Comparison of ENCODE assay signal across 1 cellular context in genomic region chr20:33664085-33664761, GRCh38.
A peak's percentile ranks its signal among the peaks of the same experiment; 100 is the strongest.
TF ChIP-seq lines count a peak whose summit lies in the region.

No MANE protein-coding gene starts in this region.

TF ChIP-seq in HEK293, 187 proteins besides CTCF, POLR2A, EP300 and RAD21 (continued from another document):
- no peak for TF ChIP-seq PRDM2 (tag by site-specific recombination; IDR thresholded peaks at IDR 0.05; ENCODE audit: borderline replicate concordance)
- no peak for TF ChIP-seq ZNF391 (tag by site-specific recombination; IDR thresholded peaks at IDR 0.05; ENCODE audit: borderline replicate concordance, low read depth)
- TF ChIP-seq ZFHX2 (tag by site-specific recombination; conservative IDR thresholded peaks at IDR 0.05) = peak; percentile 53
- peak; percentile 44; the same call in 1 of the 2 replicates for TF ChIP-seq ZNF341 (tag by site-specific recombination; IDR thresholded peaks at IDR 0.05; ENCODE audit: low read depth)
- no peak for TF ChIP-seq GLI4 (tag by site-specific recombination; IDR thresholded peaks at IDR 0.05)
- TF ChIP-seq FEZF1 (tag by site-specific recombination; IDR thresholded peaks at IDR 0.05) = no peak
- no peak for TF ChIP-seq ZNF169 (tag by site-specific recombination; IDR thresholded peaks at IDR 0.05)
- TF ChIP-seq ZNF335 (tag by site-specific recombination; conservative IDR thresholded peaks at IDR 0.05) = peak; percentile 50
- TF ChIP-seq ZNF202 (tag by site-specific recombination; IDR thresholded peaks at IDR 0.05; ENCODE audit: borderline replicate concordance) = no peak
- no peak for TF ChIP-seq ZNF776 (tag by site-specific recombination; IDR thresholded peaks at IDR 0.05; ENCODE audit: borderline replicate concordance)
- TF ChIP-seq HOXC10 (CRISPR knock-in tag; IDR thresholded peaks at IDR 0.05) = no peak
- TF ChIP-seq SCRT2 (tag by site-specific recombination; IDR thresholded peaks at IDR 0.05) = peak; percentile 97
- TF ChIP-seq ZNF274 (IDR thresholded peaks at IDR 0.05; ENCODE audit: low read length) = no peak
- TF ChIP-seq ZNF274 (tag by site-specific recombination; IDR thresholded peaks at IDR 0.05; ENCODE audit: borderline replicate concordance) = no peak
- no peak for TF ChIP-seq ZNF37A (tag by site-specific recombination; IDR thresholded peaks at IDR 0.05)
- no peak for TF ChIP-seq BCL11A (tag by site-specific recombination; IDR thresholded peaks at IDR 0.05; ENCODE audit: low read depth)
- TF ChIP-seq GFI1B (tag by site-specific recombination; IDR thresholded peaks at IDR 0.05) = no peak
- TF ChIP-seq, protein P1, sequence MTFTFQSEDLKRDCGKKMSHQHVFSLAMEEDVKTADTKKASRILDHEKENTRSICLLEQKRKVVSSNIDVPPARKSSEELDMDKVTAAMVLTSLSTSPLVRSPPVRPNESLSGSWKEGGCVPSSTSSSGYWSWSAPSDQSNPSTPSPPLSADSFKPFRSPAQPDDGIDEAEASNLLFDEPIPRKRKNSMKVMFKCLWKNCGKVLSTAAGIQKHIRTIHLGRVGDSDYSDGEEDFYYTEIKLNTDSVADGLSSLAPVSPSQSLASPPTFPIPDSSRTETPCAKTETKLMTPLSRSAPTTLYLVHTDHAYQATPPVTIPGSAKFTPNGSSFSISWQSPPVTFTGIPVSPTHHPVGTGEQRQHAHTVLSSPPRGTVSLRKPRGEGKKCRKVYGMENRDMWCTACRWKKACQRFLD (tag by site-specific recombination; IDR thresholded peaks at IDR 0.05) = no peak
- TF ChIP-seq IKZF3 (tag by site-specific recombination; IDR thresholded peaks at IDR 0.05) = peak; percentile 12; the same call in 1 of the 2 replicates
- TF ChIP-seq ZNF239 (tag by site-specific recombination; IDR thresholded peaks at IDR 0.05) = no peak
- no peak for TF ChIP-seq ZNF133 (tag by site-specific recombination; IDR thresholded peaks at IDR 0.05)
- no peak for TF ChIP-seq ZNF214 (tag by site-specific recombination; IDR thresholded peaks at IDR 0.05; ENCODE audit: borderline replicate concordance)
- no peak for TF ChIP-seq ZNF398 (tag by site-specific recombination; IDR thresholded peaks at IDR 0.05)
- TF ChIP-seq, protein P2, sequence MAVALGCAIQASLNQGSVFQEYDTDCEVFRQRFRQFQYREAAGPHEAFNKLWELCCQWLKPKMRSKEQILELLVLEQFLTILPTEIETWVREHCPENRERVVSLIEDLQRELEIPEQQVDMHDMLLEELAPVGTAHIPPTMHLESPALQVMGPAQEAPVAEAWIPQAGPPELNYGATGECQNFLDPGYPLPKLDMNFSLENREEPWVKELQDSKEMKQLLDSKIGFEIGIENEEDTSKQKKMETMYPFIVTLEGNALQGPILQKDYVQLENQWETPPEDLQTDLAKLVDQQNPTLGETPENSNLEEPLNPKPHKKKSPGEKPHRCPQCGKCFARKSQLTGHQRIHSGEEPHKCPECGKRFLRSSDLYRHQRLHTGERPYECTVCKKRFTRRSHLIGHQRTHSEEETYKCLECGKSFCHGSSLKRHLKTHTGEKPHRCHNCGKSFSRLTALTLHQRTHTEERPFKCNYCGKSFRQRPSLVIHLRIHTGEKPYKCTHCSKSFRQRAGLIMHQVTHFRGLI (tag by site-specific recombination; IDR thresholded peaks at IDR 0.05) = no peak
- TF ChIP-seq, protein P3, sequence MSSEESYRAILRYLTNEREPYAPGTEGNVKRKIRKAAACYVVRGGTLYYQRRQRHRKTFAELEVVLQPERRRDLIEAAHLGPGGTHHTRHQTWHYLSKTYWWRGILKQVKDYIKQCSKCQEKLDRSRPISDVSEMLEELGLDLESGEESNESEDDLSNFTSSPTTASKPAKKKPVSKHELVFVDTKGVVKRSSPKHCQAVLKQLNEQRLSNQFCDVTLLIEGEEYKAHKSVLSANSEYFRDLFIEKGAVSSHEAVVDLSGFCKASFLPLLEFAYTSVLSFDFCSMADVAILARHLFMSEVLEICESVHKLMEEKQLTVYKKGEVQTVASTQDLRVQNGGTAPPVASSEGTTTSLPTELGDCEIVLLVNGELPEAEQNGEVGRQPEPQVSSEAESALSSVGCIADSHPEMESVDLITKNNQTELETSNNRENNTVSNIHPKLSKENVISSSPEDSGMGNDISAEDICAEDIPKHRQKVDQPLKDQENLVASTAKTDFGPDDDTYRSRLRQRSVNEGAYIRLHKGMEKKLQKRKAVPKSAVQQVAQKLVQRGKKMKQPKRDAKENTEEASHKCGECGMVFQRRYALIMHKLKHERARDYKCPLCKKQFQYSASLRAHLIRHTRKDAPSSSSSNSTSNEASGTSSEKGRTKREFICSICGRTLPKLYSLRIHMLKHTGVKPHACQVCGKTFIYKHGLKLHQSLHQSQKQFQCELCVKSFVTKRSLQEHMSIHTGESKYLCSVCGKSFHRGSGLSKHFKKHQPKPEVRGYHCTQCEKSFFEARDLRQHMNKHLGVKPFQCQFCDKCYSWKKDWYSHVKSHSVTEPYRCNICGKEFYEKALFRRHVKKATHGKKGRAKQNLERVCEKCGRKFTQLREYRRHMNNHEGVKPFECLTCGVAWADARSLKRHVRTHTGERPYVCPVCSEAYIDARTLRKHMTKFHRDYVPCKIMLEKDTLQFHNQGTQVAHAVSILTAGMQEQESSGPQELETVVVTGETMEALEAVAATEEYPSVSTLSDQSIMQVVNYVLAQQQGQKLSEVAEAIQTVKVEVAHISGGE (tag by site-specific recombination; conservative IDR thresholded peaks at IDR 0.05; ENCODE audit: low read depth) = no peak
- TF ChIP-seq ZNF266 (tag by site-specific recombination; IDR thresholded peaks at IDR 0.05; ENCODE audit: low read depth) = no peak
- no peak for TF ChIP-seq ZNF354C (tag by site-specific recombination; IDR thresholded peaks at IDR 0.05; ENCODE audit: borderline replicate concordance, low read depth)
- TF ChIP-seq PBX3 (CRISPR knock-in tag; IDR thresholded peaks at IDR 0.05) = no peak
- TF ChIP-seq SP2 (tag by site-specific recombination; IDR thresholded peaks at IDR 0.05) = no peak
- no peak for TF ChIP-seq ZNF571 (tag by site-specific recombination; IDR thresholded peaks at IDR 0.05)
